17 cellular contexts compared by ENCODE assay signal in genomic region chr6:111717621-111718020, GRCh38.
"Had no signal": no experiment of that assay in that cellular context is flagged by ENCODE, and none has a peak within 500 bp of the region (broad histone marks: within the 10 kb centered on the region; RNA-seq: fewer than 3 reads in every experiment).

No MANE protein-coding gene starts in this region.

- H3K27me3 ChIP-seq: body of pancreas, foreskin keratinocyte, suprapubic skin had no signal

- H3K4me3 Mint-ChIP-seq: activated B cell treated with CpG ODN at 0.5 μM for 24 hours; activated naive CD4-positive, alpha-beta T cell treated with anti-CD3 and anti-CD28 coated beads, Interleukin-2, amount 10 ng/mL, durations not matched to agents 7 days and 5 days; central memory CD8-positive, alpha-beta T cell; mesothelial cell of epicardium had no signal

- H3K9me3 Mint-ChIP-seq: activated B cell treated with CpG ODN at 0.5 μM for 24 hours; activated naive CD4-positive, alpha-beta T cell treated with anti-CD3 and anti-CD28 coated beads, Interleukin-2, amount 10 ng/mL, durations not matched to agents 7 days and 5 days; central memory CD8-positive, alpha-beta T cell; mesothelial cell of epicardium had no signal

- ATAC-seq: body of pancreas, foreskin keratinocyte had no signal

- H3K27ac ChIP-seq: body of pancreas, foreskin keratinocyte had no signal

- H3K4me3 ChIP-seq: body of pancreas, lung, skin epidermis, suprapubic skin had no signal

- H3K27ac Mint-ChIP-seq: activated B cell treated with CpG ODN at 0.5 μM for 24 hours, mesothelial cell of epicardium had no signal

- H3K9me3 ChIP-seq: body of pancreas, suprapubic skin had no signal

- H3K27me3 Mint-ChIP-seq: activated B cell treated with CpG ODN at 0.5 μM for 24 hours; activated naive CD4-positive, alpha-beta T cell treated with anti-CD3 and anti-CD28 coated beads, Interleukin-2, amount 10 ng/mL, durations not matched to agents 7 days and 5 days; central memory CD8-positive, alpha-beta T cell had no signal

- DNase-seq: activated B cell treated with CpG ODN at 0.5 μM for 24 hours; activated CD4-positive, alpha-beta T cell treated with anti-CD3 and anti-CD28 coated beads, Interleukin-2, amount 50 U/mL, for 1 hour; activated naive CD4-positive, alpha-beta T cell treated with anti-CD3 and anti-CD28 coated beads, Interleukin-2, amount 10 ng/mL, durations not matched to agents 7 days and 5 days; amygdala; body of pancreas; cortex of kidney; effector CD4-positive, alpha-beta T cell; foreskin keratinocyte; stimulated activated CD4-positive, alpha-beta T cell treated with anti-CD3 and anti-CD28 coated beads, Interleukin-15, amount 100 ng/mL, for 24 hours; stimulated activated CD4-positive, alpha-beta T cell treated with anti-CD3 and anti-CD28 coated beads, Interleukin-4, amount 100 ng/mL, for 1 hour; stimulated activated naive CD4-positive, alpha-beta T cell; trophoblast cell had no signal

- H3K4me1 ChIP-seq: body of pancreas, foreskin keratinocyte had no signal
